In the genomic region with DNA sequence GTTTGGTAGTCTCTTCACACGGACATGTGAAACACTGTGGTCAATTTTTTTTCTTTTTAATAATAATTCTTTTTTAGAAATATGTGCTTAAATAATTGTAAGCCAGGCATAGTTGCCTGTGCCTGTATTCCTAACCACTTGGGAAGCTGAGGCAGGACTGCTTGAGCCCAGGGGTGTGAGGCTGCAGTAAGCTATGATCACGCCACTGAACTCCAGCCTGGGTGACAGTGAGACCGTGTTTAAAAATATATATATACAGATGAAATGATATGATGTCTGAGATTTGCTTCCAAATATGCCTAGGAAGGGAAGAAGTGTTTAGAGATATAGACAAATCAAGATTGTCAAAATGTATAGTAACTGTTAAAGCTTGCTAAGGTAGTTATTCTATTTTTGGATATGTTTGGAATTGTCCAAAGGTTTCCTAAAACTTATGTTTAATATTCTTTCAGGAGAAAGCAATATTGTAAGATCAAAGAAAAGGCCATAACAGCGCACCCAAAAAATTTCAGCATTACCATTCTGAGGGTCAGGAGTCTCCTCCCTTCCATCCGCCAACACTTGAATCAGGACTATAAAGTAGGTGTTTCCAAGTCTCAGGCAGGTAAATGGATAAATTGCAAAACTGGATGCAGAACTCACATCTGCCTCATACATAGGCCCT, we compare ENCODE assay signal across 8 cellular contexts. TPM values are rescaled to one million over a fixed set of nuclear protein-coding genes. Genes with fewer than 3 reads are reported as not detected.
DNase-seq lines count a peak whose midpoint lies in the region; ATAC-seq and TF ChIP-seq lines count a peak whose summit lies in the region.

No MANE protein-coding gene starts in this region.

- H3K4me3 Mint-ChIP-seq in brain (peak overlapping the region; percentile 93 to 100 (median 98)), memory B cell (peak overlapping the region; percentile 90)

- H3K9me3 ChIP-seq in AG04450 (ENCODE audit: control insufficient read depth, insufficient read depth, low read length), result peaks cover 4% of the 10 kb centered on the region; the same call in 1 of the 2 replicates

- H3K36me3 Mint-ChIP-seq in brain, result peaks cover 31% of the 10 kb centered on the region
- peaks cover 3% of the 10 kb centered on the region for H3K36me3 Mint-ChIP-seq in memory B cell

- H3K27ac Mint-ChIP-seq in brain (peak overlapping the region; percentile 99 to 100 (median 100)), memory B cell (peak overlapping the region; percentile 97)

- POLR2A ChIA-PET in AG04450 (lab: Yijun Ruan, JAX), result interaction anchor here (0.7 to 1.2 kb wide), 8 partner anchors 10 to 161 kb away, joined by 3 to 7 read pairs (median 5); a partner anchor contains a TSS

- CTCF ChIA-PET in AG04450 (lab: Charles Lee), result interaction anchor here (0.8 to 1.2 kb wide), 3 partner anchors 10 to 161 kb away, joined by 4 read pairs; a partner anchor contains a TSS

- H3K27ac ChIP-seq in AG04450 (ENCODE audit: low read depth, low read length), result no peak overlapping the region

- H3K4me1 Mint-ChIP-seq in brain (peaks cover 87% of the 10 kb centered on the region), memory B cell (peaks cover 40% of the 10 kb centered on the region)

- no peak for DNase-seq in AG04450 (ENCODE audit: low read depth, low spot score)
- DNase-seq in memory B cell (ENCODE audit: low spot score in 2 of 2), result no peak
- no peak for DNase-seq in A172 (ENCODE audit: low spot score)
- DNase-seq in KG1 (lab: John Stamatoyannopoulos, UW), result no peak
- DNase-seq in GM13977 (ENCODE audit: low spot score), result no peak

- H3K27me3 Mint-ChIP-seq in brain (peaks cover 14% of the 10 kb centered on the region), memory B cell (no peaks in the 10 kb centered on the region)

- ATAC-seq in GM19397 (IDR thresholded peaks at IDR 0.05; ENCODE audit: unreplicated experiment) (peak; percentile 2), HG03457 (IDR thresholded peaks at IDR 0.05; ENCODE audit: unreplicated experiment) (peak; percentile 4), memory B cell (ENCODE audit: low read depth) (no peak)

- TF ChIP-seq CTCF in AG04450 (IDR thresholded peaks at IDR 0.05; ENCODE audit: low read depth, low read length) (no peak), brain (conservative IDR thresholded peaks at IDR 0.05) (no peak), GM13977 (IDR thresholded peaks at IDR 0.05; ENCODE audit: extremely low read depth, insufficient read depth, missing control alignments) (no peak)

- in situ Hi-C loops in GM13977 (cut with MboI; ENCODE audit: low pct_unique_long_range_greater_than_20kb, low sequenced_read_pairs, unreplicated experiment), result no loop called here

- H3K4me3 ChIP-seq in AG04450 (ENCODE audit: low read depth, low read length), result peak overlapping the region; percentile 91

- no peaks in the 10 kb centered on the region for H3K27me3 ChIP-seq in AG04450 (ENCODE audit: control insufficient read depth, insufficient read depth, low read length)

- peaks cover 0 to 4% (median 0%) of the 10 kb centered on the region in 5 experiments for H3K9me3 Mint-ChIP-seq in brain
- H3K9me3 Mint-ChIP-seq in memory B cell, result no peaks in the 10 kb centered on the region

RNA-seq across cellular contexts. Expression of a gene that starts 0.6 kb away (rescaled TPM):
- 588 and 601 TPM in 2 replicates for polyA plus RNA-seq in AG04450 (2011; rRNA removed)
- polyA minus RNA-seq in AG04450 (2011; rRNA and poly(A)+ RNA removed), result 151 and 248 TPM in 2 replicates
- 47.2 TPM for polyA plus RNA-seq in brain (ENCODE audit: insufficient read depth, low read depth, low replicate concordance)
- 171 and 237 TPM in 2 replicates for total RNA-seq in A172 (2014; rRNA removed; shearing (Covaris generic))

RNA-seq across cellular contexts. Expression of a gene that starts 56.0 kb away (rescaled TPM):
- polyA plus RNA-seq in AG04450 (2011; rRNA removed) (78.5 and 113 TPM in 2 replicates), brain (ENCODE audit: insufficient read depth, low read depth, low replicate concordance) (62.8 TPM)
- 70.6 and 94.4 TPM in 2 replicates for polyA minus RNA-seq in AG04450 (2011; rRNA and poly(A)+ RNA removed)
- total RNA-seq in A172 (2014; rRNA removed; shearing (Covaris generic)), result 127 TPM in 2 replicates

RNA-seq across cellular contexts. Expression of a gene that starts 56.3 kb away (rescaled TPM):
- polyA plus RNA-seq in AG04450 (2011; rRNA removed) (87.6 and 114 TPM in 2 replicates), brain (ENCODE audit: insufficient read depth, low read depth, low replicate concordance) (57.0 TPM)
- polyA minus RNA-seq in AG04450 (2011; rRNA and poly(A)+ RNA removed), result 29.2 and 51.1 TPM in 2 replicates
- total RNA-seq in A172 (2014; rRNA removed; shearing (Covaris generic)), result 127 and 186 TPM in 2 replicates

Comparison
In these comparisons a context has a peak if more than half of its experiments do, and no peak if none do; other contexts are left out.
1. RNA of a gene that starts 0.6 kb away (polyA plus RNA-seq): 588 to 601 TPM in AG04450; 47.2 TPM in brain (single experiment); every median in the first group is over 10 times any median in the second.